ENCODE assay signal across 1 cellular context in the genomic region with DNA sequence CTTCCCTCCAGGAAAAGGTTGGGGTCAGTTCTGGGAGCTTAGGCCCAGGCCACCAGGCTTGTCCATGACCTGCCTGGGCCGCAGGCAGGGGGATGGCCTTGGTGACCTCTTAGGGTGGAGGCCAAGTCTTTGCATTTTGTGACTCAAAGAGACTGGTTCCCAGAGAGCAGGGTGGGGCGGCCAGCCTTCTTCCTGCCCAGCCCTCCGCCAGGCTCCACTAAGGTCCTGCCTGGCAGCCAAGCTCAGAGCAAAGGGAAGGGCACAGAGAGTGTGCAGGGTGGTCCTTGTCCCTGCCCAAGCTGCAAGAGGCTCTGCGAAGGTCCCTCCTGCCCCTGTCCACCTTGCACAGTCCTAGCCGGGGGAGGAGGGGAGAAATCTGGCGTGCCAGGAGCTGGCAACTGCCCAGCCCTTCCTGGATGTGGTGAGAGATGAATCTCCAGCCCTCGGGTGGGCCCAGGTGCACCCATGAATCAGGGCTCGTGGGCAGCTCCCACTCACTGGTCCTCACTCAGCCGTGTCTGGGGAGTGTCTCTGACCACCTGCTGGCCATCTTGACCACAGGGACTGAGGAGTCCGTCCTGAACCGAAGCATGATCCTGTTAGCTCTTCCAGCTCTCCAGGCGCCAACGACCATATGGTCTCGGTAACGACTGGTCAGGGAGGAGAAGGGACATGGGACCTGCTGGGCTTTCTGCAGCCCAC.
TF ChIP-seq lines count a peak whose summit lies in the region.

No MANE protein-coding gene starts in this region.

TF ChIP-seq in HEK293T, 16 proteins besides CTCF, POLR2A, EP300 and RAD21 (continued from another document):
- TF ChIP-seq ZNF384 (IDR thresholded peaks at IDR 0.05), result no peak
- no peak for TF ChIP-seq CTBP1 (IDR thresholded peaks at IDR 0.05; ENCODE audit: borderline replicate concordance)
